ENCODE assay signal across 33 cellular contexts in the genomic region with DNA sequence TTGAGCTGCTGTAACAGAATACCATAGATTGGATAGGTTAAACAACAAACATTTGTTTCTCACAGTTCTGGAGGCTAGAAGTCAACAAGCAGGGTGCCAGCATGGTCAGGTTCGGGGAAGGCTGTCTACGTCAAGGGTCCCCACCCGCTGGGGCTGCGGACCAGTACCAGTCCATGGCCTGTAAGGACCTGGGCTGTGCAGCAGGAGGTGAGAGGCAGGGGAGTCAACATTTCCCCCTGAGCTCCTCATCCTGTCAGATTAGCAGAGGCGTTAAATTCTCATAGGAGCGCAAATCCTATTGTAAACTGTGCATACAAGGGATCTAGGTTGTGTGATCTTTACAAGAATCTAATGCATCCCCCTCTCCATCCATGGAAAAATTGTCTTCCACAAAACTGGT. TPM values are rescaled to one million over a fixed set of nuclear protein-coding genes. Genes with fewer than 3 reads are reported as not detected.
"Had no signal": no experiment of that assay in that cellular context is flagged by ENCODE, and none has a peak within 500 bp of the region (broad histone marks: within the 10 kb centered on the region; RNA-seq: fewer than 3 reads in every experiment).

No MANE protein-coding gene starts in this region.

- H3K9me3 Mint-ChIP-seq: activated B cell treated with CpG ODN at 0.5 μM for 24 hours; activated CD4-positive, alpha-beta memory T cell treated with anti-CD3 and anti-CD28 coated beads for 36 hours; activated CD4-positive, alpha-beta T cell treated with anti-CD3 and anti-CD28 coated beads, Interleukin-2, amount 10 ng/mL, durations not matched to agents 24 days and 14 days; activated naive CD4-positive, alpha-beta T cell treated with anti-CD3 and anti-CD28 coated beads, Interleukin-2, amount 10 ng/mL, durations not matched to agents 7 days and 5 days; activated naive CD4-positive, alpha-beta T cell treated with anti-CD3 and anti-CD28 coated beads, Interleukin-2, amount 50 U/mL, for 72 hours; activated naive CD8-positive, alpha-beta T cell treated with anti-CD3 and anti-CD28 coated beads, Interleukin-2, amount 10 ng/mL, durations not matched to agents 7 days and 5 days; activated T-helper 1 cell treated with anti-CD3 and anti-CD28 coated beads, Interleukin-12 subunit alpha, Interleukin-12 subunit beta, Interleukin-2, Interleukin-4 antibody, amounts not matched to agents 30 ng/mL and 10 ng/mL and 1 ng/mL, durations not matched to agents 14 hours and 24 hours and 36 hours; activated T-helper 2 cell treated with anti-CD3 and anti-CD28 coated beads, Interferon-gamma antibody, Interleukin-2, Interleukin-4, amounts not matched to agents 10 μg/mL and 5 μg/mL and 100 μg/mL, durations not matched to agents 14 hours and 24 hours and 36 hours had no signal

- DNase-seq: activated B cell treated with CpG ODN at 0.5 μM for 24 hours; activated CD4-positive, alpha-beta memory T cell treated with anti-CD3 and anti-CD28 coated beads for 36 hours; activated CD4-positive, alpha-beta T cell treated with anti-CD3 and anti-CD28 coated beads, Interleukin-2, amount 10 ng/mL, durations not matched to agents 24 days and 14 days; activated CD8-positive, alpha-beta memory T cell treated with anti-CD3 and anti-CD28 coated beads, Interleukin-2, amount 10 ng/mL, durations not matched to agents 7 days and 5 days; activated CD8-positive, alpha-beta memory T cell treated with anti-CD3 and anti-CD28 coated beads, Interleukin-2, amount 50 U/mL, for 4 hours; activated CD8-positive, alpha-beta T cell treated with anti-CD3 and anti-CD28 coated beads, Interleukin-2, amount 10 ng/mL, durations not matched to agents 7 days and 5 days; activated gamma-delta T cell; activated naive CD4-positive, alpha-beta T cell; activated naive CD4-positive, alpha-beta T cell treated with anti-CD3 and anti-CD28 coated beads, Interleukin-2, amount 10 ng/mL, durations not matched to agents 7 days and 5 days; activated naive CD8-positive, alpha-beta T cell treated with anti-CD3 and anti-CD28 coated beads, Interleukin-2, amount 10 ng/mL, durations not matched to agents 7 days and 5 days; activated T-cell treated with anti-CD3 and anti-CD28 coated beads, Interleukin-2, amount 50 U/mL, for 1 hour; activated T-cell treated with anti-CD3 and anti-CD28 coated beads, Interleukin-2, amount 50 U/mL, for 48 hours; central memory CD4-positive, alpha-beta T cell; cerebellar nuclear complex; colonic mucosa; effector CD8-positive, alpha-beta T cell; foreskin keratinocyte; gastrocnemius medialis; glutamatergic neuron; heart left ventricle; T-helper 2 cell had no signal

- H3K4me3 ChIP-seq: ascending aorta, breast epithelium, cardiac muscle cell, colonic mucosa, gastrocnemius medialis, heart left ventricle had no signal

- H3K4me1 ChIP-seq: ascending aorta, breast epithelium, colonic mucosa, foreskin keratinocyte, gastrocnemius medialis had no signal

- H3K36me3 Mint-ChIP-seq: activated CD4-positive, alpha-beta memory T cell treated with anti-CD3 and anti-CD28 coated beads for 36 hours; activated CD8-positive, alpha-beta memory T cell treated with anti-CD3 and anti-CD28 coated beads, Interleukin-2, amount 10 ng/mL, durations not matched to agents 7 days and 5 days; activated naive CD4-positive, alpha-beta T cell treated with anti-CD3 and anti-CD28 coated beads, Interleukin-2, amount 10 ng/mL, durations not matched to agents 7 days and 5 days; activated naive CD8-positive, alpha-beta T cell treated with anti-CD3 and anti-CD28 coated beads, Interleukin-2, amount 10 ng/mL, durations not matched to agents 7 days and 5 days; brain had no signal

- H3K27me3 Mint-ChIP-seq: activated CD8-positive, alpha-beta memory T cell treated with anti-CD3 and anti-CD28 coated beads, Interleukin-2, amount 10 ng/mL, durations not matched to agents 7 days and 5 days had no signal

- H3K9me3 ChIP-seq: ascending aorta, breast epithelium, colonic mucosa, gastrocnemius medialis had no signal

- H3K27ac ChIP-seq: ascending aorta, breast epithelium, cardiac muscle cell, foreskin keratinocyte, gastrocnemius medialis, heart left ventricle, VCaP had no signal

- H3K27me3 ChIP-seq: ascending aorta, breast epithelium, cardiac muscle cell, colonic mucosa, foreskin keratinocyte, gastrocnemius medialis, heart left ventricle had no signal

- H3K4me1 Mint-ChIP-seq: activated naive CD4-positive, alpha-beta T cell treated with anti-CD3 and anti-CD28 coated beads, Interleukin-2, amount 10 ng/mL, durations not matched to agents 7 days and 5 days had no signal

- H3K4me3 Mint-ChIP-seq: activated B cell treated with CpG ODN at 0.5 μM for 24 hours; activated CD4-positive, alpha-beta memory T cell treated with anti-CD3 and anti-CD28 coated beads for 36 hours; activated CD4-positive, alpha-beta T cell treated with anti-CD3 and anti-CD28 coated beads, Interleukin-2, amount 10 ng/mL, durations not matched to agents 24 days and 14 days; activated CD8-positive, alpha-beta memory T cell treated with anti-CD3 and anti-CD28 coated beads, Interleukin-2, amount 10 ng/mL, durations not matched to agents 7 days and 5 days; activated CD8-positive, alpha-beta T cell treated with anti-CD3 and anti-CD28 coated beads, Interleukin-2, amount 10 ng/mL, durations not matched to agents 7 days and 5 days; activated naive CD4-positive, alpha-beta T cell treated with anti-CD3 and anti-CD28 coated beads, Interleukin-2, amount 10 ng/mL, durations not matched to agents 7 days and 5 days; activated naive CD8-positive, alpha-beta T cell treated with anti-CD3 and anti-CD28 coated beads, Interleukin-2, amount 10 ng/mL, durations not matched to agents 7 days and 5 days; activated T-helper 1 cell treated with anti-CD3 and anti-CD28 coated beads, Interleukin-12 subunit alpha, Interleukin-12 subunit beta, Interleukin-2, Interleukin-4 antibody, amounts not matched to agents 30 ng/mL and 10 ng/mL and 1 ng/mL, durations not matched to agents 14 hours and 24 hours and 36 hours; brain had no signal

- H3K36me3 ChIP-seq: ascending aorta, breast epithelium, cardiac muscle cell, colonic mucosa, gastrocnemius medialis, heart left ventricle had no signal

- H3K27ac Mint-ChIP-seq: activated B cell treated with CpG ODN at 0.5 μM for 24 hours; activated CD4-positive, alpha-beta memory T cell treated with anti-CD3 and anti-CD28 coated beads for 36 hours; activated CD4-positive, alpha-beta T cell treated with anti-CD3 and anti-CD28 coated beads, Interleukin-2, amount 10 ng/mL, durations not matched to agents 24 days and 14 days; activated CD8-positive, alpha-beta memory T cell treated with anti-CD3 and anti-CD28 coated beads, Interleukin-2, amount 10 ng/mL, durations not matched to agents 7 days and 5 days; activated CD8-positive, alpha-beta T cell treated with anti-CD3 and anti-CD28 coated beads, Interleukin-2, amount 10 ng/mL, durations not matched to agents 7 days and 5 days; activated naive CD4-positive, alpha-beta T cell treated with anti-CD3 and anti-CD28 coated beads, Interleukin-2, amount 10 ng/mL, durations not matched to agents 7 days and 5 days; activated naive CD4-positive, alpha-beta T cell treated with anti-CD3 and anti-CD28 coated beads, Interleukin-2, amount 50 U/mL, for 72 hours; activated naive CD8-positive, alpha-beta T cell treated with anti-CD3 and anti-CD28 coated beads, Interleukin-2, amount 10 ng/mL, durations not matched to agents 7 days and 5 days; activated T-helper 1 cell treated with anti-CD3 and anti-CD28 coated beads, Interleukin-12 subunit alpha, Interleukin-12 subunit beta, Interleukin-2, Interleukin-4 antibody, amounts not matched to agents 30 ng/mL and 10 ng/mL and 1 ng/mL, durations not matched to agents 14 hours and 24 hours and 36 hours; activated T-helper 2 cell treated with anti-CD3 and anti-CD28 coated beads, Interferon-gamma antibody, Interleukin-2, Interleukin-4, amounts not matched to agents 10 μg/mL and 5 μg/mL and 100 μg/mL, durations not matched to agents 14 hours and 24 hours and 36 hours; brain had no signal

RNA-seq across cellular contexts. Expression of gene ADGB, which starts 3.8 kb away (rescaled TPM):
- total RNA-seq: activated B cell treated with CpG ODN at 0.5 μM for 24 hours; activated CD4-positive, alpha-beta T cell treated with anti-CD3 and anti-CD28 coated beads, Interleukin-2, amount 10 ng/mL, durations not matched to agents 24 days and 14 days; activated CD8-positive, alpha-beta memory T cell treated with anti-CD3 and anti-CD28 coated beads, Interleukin-2, amount 10 ng/mL, durations not matched to agents 7 days and 5 days; activated CD8-positive, alpha-beta T cell treated with anti-CD3 and anti-CD28 coated beads, Interleukin-2, amount 10 ng/mL, durations not matched to agents 7 days and 5 days; activated naive CD4-positive, alpha-beta T cell treated with anti-CD3 and anti-CD28 coated beads, Interleukin-2, amount 50 U/mL, for 72 hours; activated naive CD8-positive, alpha-beta T cell treated with anti-CD3 and anti-CD28 coated beads, Interleukin-2, amount 10 ng/mL, durations not matched to agents 7 days and 5 days; activated T-helper 1 cell treated with anti-CD3 and anti-CD28 coated beads, Interleukin-12 subunit alpha, Interleukin-12 subunit beta, Interleukin-2, Interleukin-4 antibody, amounts not matched to agents 30 ng/mL and 10 ng/mL and 1 ng/mL, durations not matched to agents 14 hours and 24 hours and 36 hours; activated T-helper 2 cell treated with anti-CD3 and anti-CD28 coated beads, Interferon-gamma antibody, Interleukin-2, Interleukin-4, amounts not matched to agents 10 μg/mL and 5 μg/mL and 100 μg/mL, durations not matched to agents 14 hours and 24 hours and 36 hours; ascending aorta; breast epithelium; cardiac muscle cell; dermis microvascular lymphatic vessel endothelial cell; epithelial cell of proximal tubule; esophagus mucosa; foreskin keratinocyte; gastrocnemius medialis; heart left ventricle; T-helper 1 cell treated with Interleukin-12 subunit alpha and Interleukin-12 subunit beta and Interleukin-4 antibody, amounts not matched to agents 30 ng/mL and 1 ng/mL, for 36 hours had no signal
- polyA plus RNA-seq: cardiac muscle cell, foreskin keratinocyte, heart left ventricle had no signal

RNA-seq across cellular contexts. Expression of gene RAB32, which starts 58.9 kb away (rescaled TPM):
- total RNA-seq: activated B cell treated with CpG ODN at 0.5 μM for 24 hours had no signal
